1 cellular context compared by ENCODE assay signal in genomic region chr17:58352843-58353719, GRCh38.
A peak's percentile ranks its signal among the peaks of the same experiment; 100 is the strongest.
TF ChIP-seq lines count a peak whose summit lies in the region.

No MANE protein-coding gene starts in this region.

TF ChIP-seq in GM12878, 131 proteins besides CTCF, POLR2A, EP300 and RAD21 (continued from another document):
- TF ChIP-seq MLLT1 (IDR thresholded peaks at IDR 0.05): 0 out of 2 replicates have a peak, but pooled peaks have one; percentile 12
- TF ChIP-seq RUNX3 (IDR thresholded peaks at IDR 0.05; ENCODE audit: low read length): peak; percentile 23; the same call in 1 of the 2 replicates
